Comparison of ENCODE assay signal across 9 cellular contexts in genomic region chr9:77707696-77708095, GRCh38. TPM values are rescaled to one million over a fixed set of nuclear protein-coding genes. Genes with fewer than 3 reads are reported as not detected.
DNase-seq lines count a peak whose midpoint lies in the region; ATAC-seq and TF ChIP-seq lines count a peak whose summit lies in the region.
"Had no signal": no experiment of that assay in that cellular context is flagged by ENCODE, and none has a peak within 500 bp of the region (broad histone marks: within the 10 kb centered on the region; RNA-seq: fewer than 3 reads in every experiment).

No MANE protein-coding gene starts in this region.

- ATAC-seq in HG03520 (IDR thresholded peaks at IDR 0.05; ENCODE audit: unreplicated experiment) (no peak), GM21576 (IDR thresholded peaks at IDR 0.05; ENCODE audit: unreplicated experiment) (no peak)
- ATAC-seq: natural killer cell treated with Interleukin-12 subunit alpha and Interleukin-12 subunit beta and Interleukin-15 and Interleukin-18, amount 100 ng/mL, for 72 hours had no signal

- peak; percentile 98 for DNase-seq in ELR (ENCODE audit: low read depth)
- DNase-seq in SJSA1 (ENCODE audit: low read depth in 1 of 2, low spot score in 2 of 2) = peak; percentile 84 to 88
- DNase-seq in fibroblast of villous mesenchyme (ENCODE audit: low read depth) = peak; percentile 97
- DNase-seq in pulmonary artery endothelial cell (ENCODE audit: low read depth, low spot score) = peak; percentile 99
- no peak for DNase-seq in endodermal cell
- no peak for DNase-seq in central memory CD4-positive, alpha-beta T cell

- H3K4me3 ChIP-seq in SJSA1 (peak overlapping the region; percentile 6; the same call in 1 of the 2 replicates), fibroblast of villous mesenchyme (ENCODE audit: low read depth, low read length) (no peak overlapping the region), endodermal cell (ENCODE audit: low read length) (no peak overlapping the region)

- no peaks in the 10 kb centered on the region for H3K36me3 ChIP-seq in SJSA1
- no peaks in the 10 kb centered on the region for H3K36me3 ChIP-seq in endodermal cell (ENCODE audit: control insufficient read depth, insufficient read depth, low read length)

- H3K4me3 Mint-ChIP-seq in endodermal cell = no peak overlapping the region
- H3K4me3 Mint-ChIP-seq: natural killer cell treated with Interleukin-12 subunit alpha and Interleukin-12 subunit beta and Interleukin-15 and Interleukin-18, amount 100 ng/mL, for 72 hours had no signal

- H3K27me3 ChIP-seq in SJSA1 (replicated peaks) (no peaks in the 10 kb centered on the region), endodermal cell (ENCODE audit: control insufficient read depth, insufficient read depth, low read length, poor library complexity, severe bottlenecking) (no peaks in the 10 kb centered on the region)

- no peaks in the 10 kb centered on the region for H3K4me1 Mint-ChIP-seq in endodermal cell

- 95 to 100% methylated on average over 2 to 3 of the region's 3 CpGs for WGBS in endodermal cell (ENCODE audit: insufficient coverage in 1 of 2, insufficient read length in 1 of 2), 2 experiments

- H3K9me3 Mint-ChIP-seq in endodermal cell = peaks cover 38% of the 10 kb centered on the region
- H3K9me3 Mint-ChIP-seq: natural killer cell treated with Interleukin-12 subunit alpha and Interleukin-12 subunit beta and Interleukin-15 and Interleukin-18, amount 100 ng/mL, for 72 hours had no signal

- peaks cover 14% of the 10 kb centered on the region for H3K36me3 Mint-ChIP-seq in endodermal cell (ENCODE audit: low read depth)
- H3K36me3 Mint-ChIP-seq: natural killer cell treated with Interleukin-12 subunit alpha and Interleukin-12 subunit beta and Interleukin-15 and Interleukin-18, amount 100 ng/mL, for 72 hours had no signal

- TF ChIP-seq CTCF in fibroblast of villous mesenchyme (IDR thresholded peaks at IDR 0.05; ENCODE audit: insufficient read depth, low read depth, low read length) (no peak), endodermal cell (conservative IDR thresholded peaks at IDR 0.05) (no peak)

- no peak overlapping the region for H3K9ac ChIP-seq in endodermal cell (ENCODE audit: extremely low read depth, low read length, poor library complexity, severe bottlenecking)

- H3K27ac Mint-ChIP-seq in endodermal cell = no peak overlapping the region
- H3K27ac Mint-ChIP-seq: natural killer cell treated with Interleukin-12 subunit alpha and Interleukin-12 subunit beta and Interleukin-15 and Interleukin-18, amount 100 ng/mL, for 72 hours had no signal

- no peaks in the 10 kb centered on the region for H3K9me3 ChIP-seq in SJSA1 (replicated peaks)
- no peaks in the 10 kb centered on the region for H3K9me3 ChIP-seq in endodermal cell (ENCODE audit: control insufficient read depth, low read length)

- no peaks in the 10 kb centered on the region for H3K27me3 Mint-ChIP-seq in endodermal cell (ENCODE audit: insufficient read depth)

- H3K27ac ChIP-seq in SJSA1 (peak overlapping the region; percentile 98), endodermal cell (ENCODE audit: low read depth, low read length) (no peak overlapping the region)

- peaks cover 57% of the 10 kb centered on the region for H3K4me1 ChIP-seq in SJSA1 (replicated peaks)
- no peaks in the 10 kb centered on the region for H3K4me1 ChIP-seq in endodermal cell (ENCODE audit: control insufficient read depth, insufficient read depth, low read length)

RNA-seq across cellular contexts. Expression of gene GNA14, which starts 59.6 kb away (rescaled TPM):
- total RNA-seq in SJSA1 (2014; rRNA removed; shearing (Covaris generic)) = 0.45 TPM in 1 of 2 replicates, not detected in the other
- total RNA-seq in fibroblast of villous mesenchyme (1.3 and 6.5 TPM in 2 replicates), pulmonary artery endothelial cell (3.2 and 12.6 TPM in 2 replicates), endodermal cell (1 to 10 TPM in 1 of 2 donors, under 1 TPM in 1; 0.62 to 8.0 TPM)
- 0.78 TPM for polyA plus RNA-seq in endodermal cell (2013, experiment 1 of 2)
- polyA plus RNA-seq in endodermal cell (2013, experiment 2 of 2) = 1.2 TPM

Comparison
In these comparisons a context has a peak if more than half of its experiments do, and no peak if none do; other contexts are left out.
1. DNase-seq: peak in ELR (single experiment), SJSA1 (2 of 2), fibroblast of villous mesenchyme (single experiment) and pulmonary artery endothelial cell (single experiment); none in endodermal cell (single experiment) and central memory CD4-positive, alpha-beta T cell (single experiment).